In genomic region chr18:45379903-45380302, GRCh38 we compare ENCODE assay signal across 11 cellular contexts.
DNase-seq lines count a peak whose midpoint lies in the region; ATAC-seq and TF ChIP-seq lines count a peak whose summit lies in the region.
"Had no signal": no experiment of that assay in that cellular context is flagged by ENCODE, and none has a peak within 500 bp of the region (broad histone marks: within the 10 kb centered on the region; RNA-seq: fewer than 3 reads in every experiment).

No MANE protein-coding gene starts in this region.

- no peak overlapping the region for H3K27ac ChIP-seq in psoas muscle
- no peak overlapping the region for H3K27ac ChIP-seq in transverse colon
- H3K27ac ChIP-seq: coronary artery, esophagus squamous epithelium, skin epidermis had no signal

- no peak for TF ChIP-seq POLR2A in transverse colon (IDR thresholded peaks at IDR 0.05)

- no peak for TF ChIP-seq EP300 in transverse colon (IDR thresholded peaks at IDR 0.05; ENCODE audit: low read depth)

- H3K9me3 Mint-ChIP-seq in activated CD8-positive, alpha-beta T cell treated with anti-CD3 and anti-CD28 coated beads for 36 hours: no peaks in the 10 kb centered on the region
- H3K9me3 Mint-ChIP-seq in activated CD8-positive, alpha-beta T cell treated with anti-CD3 and anti-CD28 coated beads, Interleukin-2, amount 10 ng/mL, durations not matched to agents 7 days and 5 days (ENCODE audit: insufficient read depth): no peaks in the 10 kb centered on the region

- H3K27me3 ChIP-seq in psoas muscle (ENCODE audit: insufficient read depth in 3 of 3, low read length in 2 of 3) (no peaks in the 10 kb centered on the region), transverse colon (no peaks in the 10 kb centered on the region)

- TF ChIP-seq CTCF in activated CD8-positive, alpha-beta T cell treated with anti-CD3 and anti-CD28 coated beads for 36 hours (IDR thresholded peaks at IDR 0.05): no peak
- TF ChIP-seq CTCF in psoas muscle (IDR thresholded peaks at IDR 0.05): no peak
- TF ChIP-seq CTCF in transverse colon (IDR thresholded peaks at IDR 0.05): no peak

- no peak overlapping the region for H3K4me3 Mint-ChIP-seq in activated CD8-positive, alpha-beta T cell treated with anti-CD3 and anti-CD28 coated beads for 36 hours
- H3K4me3 Mint-ChIP-seq in activated CD8-positive, alpha-beta T cell treated with anti-CD3 and anti-CD28 coated beads, Interleukin-2, amount 10 ng/mL, durations not matched to agents 7 days and 5 days: no peak overlapping the region

- H3K36me3 ChIP-seq in psoas muscle (ENCODE audit: insufficient read depth in 1 of 2, low read depth in 1 of 2) (no peaks in the 10 kb centered on the region), transverse colon (no peaks in the 10 kb centered on the region)
- H3K36me3 ChIP-seq: esophagus squamous epithelium had no signal

- in situ Hi-C loops in transverse colon (cut with MboI; ENCODE audit: low pct_ligation_motif_present in 1 of 4, low pct_unique_long_range_greater_than_20kb in 1 of 4, low sequenced_read_pairs in 3 of 4): loop anchor here in 3 of 4 donors (25.0 kb wide), 2 partner anchors 1268 to 1768 kb away; no protein-coding TSS in a partner anchor

- H3K4me1 Mint-ChIP-seq in activated CD8-positive, alpha-beta T cell treated with anti-CD3 and anti-CD28 coated beads for 36 hours (ENCODE audit: low read depth): peaks cover 3% of the 10 kb centered on the region
- peaks cover 3% of the 10 kb centered on the region for H3K4me1 Mint-ChIP-seq in activated CD8-positive, alpha-beta T cell treated with anti-CD3 and anti-CD28 coated beads, Interleukin-2, amount 10 ng/mL, durations not matched to agents 7 days and 5 days (ENCODE audit: low read depth)

- intact Hi-C loops in activated CD8-positive, alpha-beta T cell treated with anti-CD3 and anti-CD28 coated beads for 36 hours (cut with micrococcal nuclease): loop anchor here (10.0 kb wide), 2 partner anchors 275 to 1245 kb away; no protein-coding TSS in a partner anchor
- intact Hi-C loops in psoas muscle (cut with DNase I) (loop anchor here (2.0 to 10.0 kb wide), 8 partner anchors 48 to 785 kb away; partner anchors contain the start of gene SETBP1 (in 2 of the 2)), transverse colon (cut with DNase I; ENCODE audit: low total_unique reads) (no loop called here)

- POLR2A ChIA-PET in activated CD8-positive, alpha-beta T cell treated with anti-CD3 and anti-CD28 coated beads for 36 hours (lab: Charles Lee): no interaction called here
- POLR2A ChIA-PET in activated CD8-positive, alpha-beta T cell treated with anti-CD3 and anti-CD28 coated beads, Interleukin-2, amount 10 ng/mL, durations not matched to agents 7 days and 5 days (lab: Charles Lee): no interaction called here

- no peaks in the 10 kb centered on the region for H3K36me3 Mint-ChIP-seq in activated CD8-positive, alpha-beta T cell treated with anti-CD3 and anti-CD28 coated beads for 36 hours (ENCODE audit: low read depth)
- no peaks in the 10 kb centered on the region for H3K36me3 Mint-ChIP-seq in activated CD8-positive, alpha-beta T cell treated with anti-CD3 and anti-CD28 coated beads, Interleukin-2, amount 10 ng/mL, durations not matched to agents 7 days and 5 days (ENCODE audit: low read depth)

- WGBS in psoas muscle, 3 donors: 57 to 83% (median 58%) methylated on average over 1 of the region's 1 CpG
- WGBS in transverse colon (ENCODE audit: low coverage in 1 of 2), 2 donors: 80 to 83% methylated on average over 1 of the region's 1 CpG

- no peak for DNase-seq in activated CD8-positive, alpha-beta T cell treated with anti-CD3 and anti-CD28 coated beads for 36 hours
- no peak for DNase-seq in activated CD8-positive, alpha-beta T cell treated with anti-CD3 and anti-CD28 coated beads, Interleukin-2, amount 10 ng/mL, durations not matched to agents 7 days and 5 days
- DNase-seq in stimulated activated naive CD8-positive, alpha-beta T cell treated with anti-CD3 and anti-CD28 coated beads, Interleukin-15, Interleukin-2, amounts not matched to agents 100 U/mL and 50 U/mL, for 24 hours: no peak
- DNase-seq in psoas muscle (no peak), transverse colon (no peak)
- DNase-seq: esophagus squamous epithelium had no signal

- H3K9me3 ChIP-seq in psoas muscle: no peaks in the 10 kb centered on the region
- no peaks in the 10 kb centered on the region for H3K9me3 ChIP-seq in transverse colon
- H3K9me3 ChIP-seq: esophagus squamous epithelium had no signal

- ATAC-seq in activated CD8-positive, alpha-beta T cell treated with anti-CD3 and anti-CD28 coated beads for 36 hours: peak; percentile 66
- no peak for ATAC-seq in activated CD8-positive, alpha-beta T cell treated with anti-CD3 and anti-CD28 coated beads, Interleukin-2, amount 10 ng/mL, durations not matched to agents 7 days and 5 days
- ATAC-seq in HG02678 (IDR thresholded peaks at IDR 0.05; ENCODE audit: unreplicated experiment) (peak; percentile 68), HG03520 (IDR thresholded peaks at IDR 0.05; ENCODE audit: unreplicated experiment) (peak; percentile 76), psoas muscle (no peak), HG03342 (IDR thresholded peaks at IDR 0.05; ENCODE audit: unreplicated experiment) (no peak)
- ATAC-seq in stimulated activated naive CD8-positive, alpha-beta T cell treated with anti-CD3 and anti-CD28 coated beads, Interleukin-15, Interleukin-2, amounts not matched to agents 100 U/mL and 50 U/mL, for 24 hours: peak; percentile 67

- peaks cover 24% of the 10 kb centered on the region for H3K27me3 Mint-ChIP-seq in activated CD8-positive, alpha-beta T cell treated with anti-CD3 and anti-CD28 coated beads for 36 hours
- H3K27me3 Mint-ChIP-seq in activated CD8-positive, alpha-beta T cell treated with anti-CD3 and anti-CD28 coated beads, Interleukin-2, amount 10 ng/mL, durations not matched to agents 7 days and 5 days (ENCODE audit: low read depth): peaks cover 20% of the 10 kb centered on the region

- no peak overlapping the region for H3K27ac Mint-ChIP-seq in activated CD8-positive, alpha-beta T cell treated with anti-CD3 and anti-CD28 coated beads for 36 hours
- no peak overlapping the region for H3K27ac Mint-ChIP-seq in activated CD8-positive, alpha-beta T cell treated with anti-CD3 and anti-CD28 coated beads, Interleukin-2, amount 10 ng/mL, durations not matched to agents 7 days and 5 days

- H3K4me1 ChIP-seq in psoas muscle: peaks cover 23% of the 10 kb centered on the region
- H3K4me1 ChIP-seq in transverse colon: peaks cover 0 to 1% (median 0%) of the 10 kb centered on the region in 4 donors

- H3K4me3 ChIP-seq in psoas muscle (no peak overlapping the region), transverse colon (no peak overlapping the region)
- H3K4me3 ChIP-seq: coronary artery, esophagus squamous epithelium, skin epidermis had no signal

- CTCF ChIA-PET in activated CD8-positive, alpha-beta T cell treated with anti-CD3 and anti-CD28 coated beads for 36 hours (lab: Charles Lee): no interaction called here
- CTCF ChIA-PET in activated CD8-positive, alpha-beta T cell treated with anti-CD3 and anti-CD28 coated beads, Interleukin-2, amount 10 ng/mL, durations not matched to agents 7 days and 5 days (lab: Charles Lee): no interaction called here

Comparison
In these comparisons a context has a peak if more than half of its experiments do, and no peak if none do; other contexts are left out.
1. ATAC-seq: peak in activated CD8-positive, alpha-beta T cell treated with anti-CD3 and anti-CD28 coated beads for 36 hours (single experiment), HG02678 (single experiment), HG03520 (single experiment) and stimulated activated naive CD8-positive, alpha-beta T cell treated with anti-CD3 and anti-CD28 coated beads, Interleukin-15, Interleukin-2, amounts not matched to agents 100 U/mL and 50 U/mL, for 24 hours (single experiment); none in activated CD8-positive, alpha-beta T cell treated with anti-CD3 and anti-CD28 coated beads, Interleukin-2, amount 10 ng/mL, durations not matched to agents 7 days and 5 days (single experiment), psoas muscle (0 of 4) and HG03342 (single experiment).